11 cellular contexts compared by ENCODE assay signal in genomic region chr5:10479226-10479721, GRCh38. TPM values are rescaled to one million over a fixed set of nuclear protein-coding genes. Genes with fewer than 3 reads are reported as not detected.
DNase-seq lines count a peak whose midpoint lies in the region; ATAC-seq and TF ChIP-seq lines count a peak whose summit lies in the region.
"Had no signal": no experiment of that assay in that cellular context is flagged by ENCODE, and none has a peak within 500 bp of the region (broad histone marks: within the 10 kb centered on the region; RNA-seq: fewer than 3 reads in every experiment).

No MANE protein-coding gene starts in this region.

- in situ Hi-C loops in astrocyte of the cerebellum (cut with HindIII; ENCODE audit: low sequenced_read_pairs) = no loop called here

- no TSS peak for BruUV-seq in Calu3 (replicated peaks; lab: Mats Ljungman, UMichigan)

- peak; percentile 74 to 78 for ATAC-seq in lower lobe of right lung
- no peak for ATAC-seq in HG02973 (IDR thresholded peaks at IDR 0.05; ENCODE audit: unreplicated experiment)
- no peak for ATAC-seq in GM21717 (IDR thresholded peaks at IDR 0.05; ENCODE audit: unreplicated experiment)
- no peak for ATAC-seq in effector memory CD8-positive, alpha-beta T cell (replicated peaks)

- no peak overlapping the region for H3K4me3 ChIP-seq in astrocyte of the cerebellum (ENCODE audit: low read depth, low read length)
- H3K4me3 ChIP-seq in lower lobe of right lung = no peak overlapping the region

- peaks cover 11% of the 10 kb centered on the region for H3K4me1 Mint-ChIP-seq in Calu3 (ENCODE audit: low read depth, unreplicated experiment)
- H3K4me1 Mint-ChIP-seq in effector memory CD8-positive, alpha-beta T cell (ENCODE audit: low read depth in 2 of 2) = no peaks in the 10 kb centered on the region

- CTCF ChIA-PET in Calu3 (lab: Charles Lee) = interaction anchor here (0.5 kb wide), 2 partner anchors 105 to 128 kb away, joined by 3 to 4 read pairs; no protein-coding TSS in a partner anchor

- TF ChIP-seq CTCF in Calu3 (IDR thresholded peaks at IDR 0.05; ENCODE audit: unreplicated experiment) = no peak
- no peak for TF ChIP-seq CTCF in astrocyte of the cerebellum (IDR thresholded peaks at IDR 0.05; ENCODE audit: low read depth, low read length, missing control alignments)
- TF ChIP-seq CTCF in lower lobe of right lung (IDR thresholded peaks at IDR 0.05) = no peak

- H3K4me3 Mint-ChIP-seq in Calu3 (ENCODE audit: low read depth, unreplicated experiment) = no peak overlapping the region
- H3K4me3 Mint-ChIP-seq in effector memory CD8-positive, alpha-beta T cell = no peak overlapping the region

- no peaks in the 10 kb centered on the region for H3K36me3 Mint-ChIP-seq in Calu3 (ENCODE audit: insufficient read depth, unreplicated experiment)
- H3K36me3 Mint-ChIP-seq in effector memory CD8-positive, alpha-beta T cell (ENCODE audit: insufficient read depth) = peaks cover 5% of the 10 kb centered on the region

- peaks cover 15% of the 10 kb centered on the region for H3K27me3 Mint-ChIP-seq in Calu3 (ENCODE audit: unreplicated experiment)
- H3K27me3 Mint-ChIP-seq in effector memory CD8-positive, alpha-beta T cell = peaks cover 27 to 59% of the 10 kb centered on the region in 2 donors

- H3K27ac Mint-ChIP-seq in Calu3 (ENCODE audit: unreplicated experiment) = no peak overlapping the region
- H3K27ac Mint-ChIP-seq in effector memory CD8-positive, alpha-beta T cell = no peak overlapping the region

- peak; percentile 19 for DNase-seq in Calu3
- DNase-seq in NCI-H1105 (lab: John Stamatoyannopoulos, UW) = peak; percentile 81
- peak; percentile 48 for DNase-seq in astrocyte of the cerebellum (ENCODE audit: low read depth)
- DNase-seq in lower lobe of right lung = peak; percentile 59
- DNase-seq in stimulated activated CD4-positive, alpha-beta T cell treated with anti-CD3 and anti-CD28 coated beads, Interleukin-2, amount 100 ng/mL, for 24 hours = no peak
- no peak for DNase-seq in effector memory CD8-positive, alpha-beta T cell
- DNase-seq: cerebellar nuclear complex, NCI-H1436 treated with DMSO at 0.1 percent for 48 hours, SW 1271 had no signal

- no peaks in the 10 kb centered on the region for H3K36me3 ChIP-seq in lower lobe of right lung

- H3K27me3 ChIP-seq in lower lobe of right lung (ENCODE audit: low read depth) = no peaks in the 10 kb centered on the region

- no peaks in the 10 kb centered on the region for H3K9me3 ChIP-seq in lower lobe of right lung

- no peaks in the 10 kb centered on the region for H3K4me1 ChIP-seq in lower lobe of right lung

- H3K27ac ChIP-seq in lower lobe of right lung = no peak overlapping the region

- no peaks in the 10 kb centered on the region for H3K9me3 Mint-ChIP-seq in Calu3 (ENCODE audit: low read depth, unreplicated experiment)
- no peaks in the 10 kb centered on the region for H3K9me3 Mint-ChIP-seq in effector memory CD8-positive, alpha-beta T cell

- intact Hi-C loops in Calu3 (cut with micrococcal nuclease; ENCODE audit: unreplicated experiment) (no loop called here), lower lobe of right lung (cut with DNase I) (no loop called here)

RNA-seq across cellular contexts. Expression of gene ROPN1L, which starts 37.6 kb away (rescaled TPM):
- total RNA-seq in Calu3 (2022) (0.40 TPM in 1 of 2 replicates, not detected in the other), lower lobe of right lung (11.5 TPM)

Comparison
In these comparisons a context has a peak if more than half of its experiments do, and no peak if none do; other contexts are left out.
1. DNase-seq: peak in Calu3 (single experiment), NCI-H1105 (single experiment), astrocyte of the cerebellum (single experiment) and lower lobe of right lung (single experiment); none in stimulated activated CD4-positive, alpha-beta T cell treated with anti-CD3 and anti-CD28 coated beads, Interleukin-2, amount 100 ng/mL, for 24 hours (0 of 2) and effector memory CD8-positive, alpha-beta T cell (0 of 3).
2. ATAC-seq: peak in lower lobe of right lung (2 of 2); none in HG02973 (single experiment), GM21717 (single experiment) and effector memory CD8-positive, alpha-beta T cell (single experiment).